24 cellular contexts compared by ENCODE assay signal in genomic region chr15:88215249-88215648, GRCh38. TPM values are rescaled to one million over a fixed set of nuclear protein-coding genes. Genes with fewer than 3 reads are reported as not detected.
A peak's percentile ranks its signal among the peaks of the same experiment; 100 is the strongest.
DNase-seq lines count a peak whose midpoint lies in the region; ATAC-seq and TF ChIP-seq lines count a peak whose summit lies in the region.
"Had no signal": no experiment of that assay in that cellular context is flagged by ENCODE, and none has a peak within 500 bp of the region (broad histone marks: within the 10 kb centered on the region; RNA-seq: fewer than 3 reads in every experiment).

No MANE protein-coding gene starts in this region.

- peak overlapping the region; percentile 24; the same call in 1 of the 2 replicates for H3K27ac ChIP-seq in SJCRH30
- H3K27ac ChIP-seq in brain microvascular endothelial cell = no peak overlapping the region
- H3K27ac ChIP-seq: 22Rv1; BLaER1 treated with 17β-estradiol and CSF1 and Interleukin-3, amounts not matched to agents 10 nM and 100 nM; RWPE1 had no signal

- H3K36me3 ChIP-seq in SJCRH30 = no peaks in the 10 kb centered on the region
- no peaks in the 10 kb centered on the region for H3K36me3 ChIP-seq in brain microvascular endothelial cell (replicated peaks)
- H3K36me3 ChIP-seq: BLaER1 treated with 17β-estradiol and CSF1 and Interleukin-3, amounts not matched to agents 10 nM and 100 nM had no signal

- H3K27me3 ChIP-seq in SJCRH30 (no peaks in the 10 kb centered on the region), brain microvascular endothelial cell (replicated peaks) (no peaks in the 10 kb centered on the region)
- H3K27me3 ChIP-seq: BLaER1 treated with 17β-estradiol and CSF1 and Interleukin-3, amounts not matched to agents 10 nM and 100 nM had no signal

- H3K27me3 Mint-ChIP-seq in type B pancreatic cell = peaks cover 7% of the 10 kb centered on the region

- ATAC-seq in GM19467 (IDR thresholded peaks at IDR 0.05; ENCODE audit: unreplicated experiment) = no peak

- TF ChIP-seq CTCF in type B pancreatic cell (conservative IDR thresholded peaks at IDR 0.05) = no peak
- no peak for TF ChIP-seq CTCF in brain microvascular endothelial cell (IDR thresholded peaks at IDR 0.05; ENCODE audit: low read depth, low read length, missing control alignments)

- in situ Hi-C loops in brain microvascular endothelial cell (cut with HindIII; ENCODE audit: low pct_ligation_motif_present, low sequenced_read_pairs) = no loop called here

- H3K27ac Mint-ChIP-seq in type B pancreatic cell = no peak overlapping the region
- H3K27ac Mint-ChIP-seq: CD4-positive, alpha-beta memory T cell; IgD-negative memory B cell had no signal

- no peaks in the 10 kb centered on the region for H3K9me3 Mint-ChIP-seq in type B pancreatic cell
- H3K9me3 Mint-ChIP-seq: CD4-positive, alpha-beta memory T cell had no signal

- H3K9me3 ChIP-seq in SJCRH30 (replicated peaks) = no peaks in the 10 kb centered on the region
- H3K9me3 ChIP-seq: Caco-2, SK-N-SH had no signal

- no peak overlapping the region for H3K4me3 Mint-ChIP-seq in type B pancreatic cell
- H3K4me3 Mint-ChIP-seq: CD4-positive, alpha-beta memory T cell; IgD-negative memory B cell had no signal

- H3K4me1 Mint-ChIP-seq in type B pancreatic cell (ENCODE audit: unreplicated experiment) = no peaks in the 10 kb centered on the region
- H3K4me1 Mint-ChIP-seq: CD4-positive, alpha-beta memory T cell had no signal

- H3K36me3 Mint-ChIP-seq in type B pancreatic cell = no peaks in the 10 kb centered on the region
- H3K36me3 Mint-ChIP-seq: CD4-positive, alpha-beta memory T cell; IgD-negative memory B cell had no signal

- peaks cover 19% of the 10 kb centered on the region for H3K4me1 ChIP-seq in SJCRH30
- H3K4me1 ChIP-seq: Caco-2 had no signal

- H3K4me3 ChIP-seq in SJCRH30 = no peak overlapping the region
- no peak overlapping the region for H3K4me3 ChIP-seq in brain microvascular endothelial cell (ENCODE audit: low read depth, low read length)
- H3K4me3 ChIP-seq: BLaER1 treated with 17β-estradiol and CSF1 and Interleukin-3, amounts not matched to agents 10 nM and 100 nM had no signal

- DNase-seq in Ammon's horn (ENCODE audit: low spot score) (peak; percentile 65), SJCRH30 (peak; percentile 46 to 69), globus pallidus (ENCODE audit: low spot score) (peak; percentile 26), retina (peak; percentile 33), type B pancreatic cell (ENCODE audit: extremely low spot score, unreplicated experiment) (no peak), brain microvascular endothelial cell (no peak), NCI-H446 (lab: John Stamatoyannopoulos, UW) (no peak)
- DNase-seq: ACHN; Caco-2; CD4-positive, alpha-beta memory T cell; DMS 273 treated with DMSO at 0.1 percent for 48 hours; DMS79 treated with DMSO at 0.1 percent for 48 hours; MV-4-11; NCI-H1694; NCI-H2081 treated with DMSO at 0.1 percent for 48 hours; NCI-H2171 treated with DMSO at 0.1 percent for 48 hours; NCI-H69; SHP77 treated with DMSO at 0.1 percent for 48 hours; SK-N-SH had no signal

RNA-seq across cellular contexts. Expression of gene NTRK3, which starts 41.3 kb away (rescaled TPM):
- total RNA-seq in SJCRH30 (2014; rRNA removed; shearing (Covaris generic)) = 7.6 and 10.3 TPM in 2 replicates
- total RNA-seq in type B pancreatic cell (ENCODE audit: low replicate concordance) = 2.9 and 16.9 TPM in 2 replicates
- total RNA-seq: Caco-2 had no signal

Comparison
In these comparisons a context has a peak if more than half of its experiments do, and no peak if none do; other contexts are left out.
1. DNase-seq: peak in Ammon's horn (single experiment), SJCRH30 (2 of 2), globus pallidus (single experiment) and retina (single experiment); none in type B pancreatic cell (single experiment), brain microvascular endothelial cell (single experiment) and NCI-H446 (0 of 2).